26 cellular contexts compared by ENCODE assay signal in the genomic region with DNA sequence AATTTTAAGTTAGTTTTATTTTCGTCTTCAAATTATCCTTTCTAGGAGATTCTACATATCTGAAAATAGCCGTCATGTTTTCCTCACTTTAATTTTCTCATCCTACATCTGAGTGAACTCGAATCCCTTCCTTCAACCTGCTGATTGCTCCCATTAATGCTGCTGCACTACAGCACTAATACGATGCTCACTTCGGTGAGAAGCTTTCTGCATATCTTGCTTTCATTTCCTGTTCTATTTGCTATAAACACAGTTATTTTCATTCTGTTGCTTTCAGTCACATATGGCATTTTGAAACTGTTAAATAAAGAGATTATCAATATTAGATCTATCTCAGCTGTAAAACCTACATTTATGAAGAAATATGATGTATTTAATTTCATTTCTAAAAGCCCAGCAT.
"Had no signal": no experiment of that assay in that cellular context is flagged by ENCODE, and none has a peak within 500 bp of the region (broad histone marks: within the 10 kb centered on the region; RNA-seq: fewer than 3 reads in every experiment).

No MANE protein-coding gene starts in this region.

- DNase-seq: natural killer cell; occipital lobe; ovary; posterior cingulate gyrus; psoas muscle; right cardiac atrium; right lobe of liver; sigmoid colon; small intestine; stimulated activated CD4-positive, alpha-beta T cell treated with anti-CD3 and anti-CD28 coated beads, Interleukin-15, amount 100 ng/mL, for 24 hours; stimulated activated CD4-positive, alpha-beta T cell treated with anti-CD3 and anti-CD28 coated beads, Interleukin-2, amount 100 ng/mL, for 24 hours; stimulated activated CD4-positive, alpha-beta T cell treated with anti-CD3 and anti-CD28 coated beads, Interleukin-2, amount 100 ng/mL, for 48 hours; stimulated activated CD4-positive, alpha-beta T cell treated with anti-CD3 and anti-CD28 coated beads, Interleukin-4, amount 100 ng/mL, for 24 hours; stimulated activated naive B cell treated with anti-CD40 and anti-IgM and Interleukin-4, amounts not matched to agents 10 μg/mL and 1 μg/mL and 100 μg/mL, for 72 hours; stimulated activated naive CD4-positive, alpha-beta T cell treated with Interleukin-2 at 50 U/mL for 16 hours; stomach; thyroid gland; trophoblast cell; upper lobe of left lung had no signal

- H3K36me3 ChIP-seq: neural progenitor cell, ovary, right lobe of liver, sigmoid colon, stomach, thoracic aorta, thyroid gland, tibial nerve, upper lobe of left lung, vagina had no signal

- H3K9me3 ChIP-seq: ovary, psoas muscle, right lobe of liver, sigmoid colon, stomach, thoracic aorta, thyroid gland, tibial nerve, upper lobe of left lung, vagina had no signal

- H3K4me1 ChIP-seq: neural progenitor cell, parathyroid adenoma, psoas muscle, right lobe of liver, sigmoid colon, stomach, thyroid gland, tibial nerve, upper lobe of left lung, vagina had no signal

- H3K9ac ChIP-seq: neural progenitor cell, parathyroid adenoma had no signal

- H3K79me2 ChIP-seq: parathyroid adenoma had no signal

- H3K4me2 ChIP-seq: neural progenitor cell had no signal

- H3K27ac ChIP-seq: neural progenitor cell, ovary, parathyroid adenoma, psoas muscle, right lobe of liver, sigmoid colon, stomach, thoracic aorta, thyroid gland, tibial nerve, upper lobe of left lung, vagina had no signal

- FAIRE-seq: small intestine, urothelium cell line had no signal

- H2AFZ ChIP-seq: neural progenitor cell, parathyroid adenoma had no signal

- ATAC-seq: natural killer cell; psoas muscle; right cardiac atrium; right lobe of liver; stimulated activated effector memory CD8-positive, alpha-beta T cell treated with anti-CD3 and anti-CD28 coated beads, Interleukin-12 subunit alpha, Interleukin-12 subunit beta, amount 100 ng/mL, for 72 hours; stimulated activated naive B cell treated with anti-CD40 and anti-IgM and Interleukin-4, amounts not matched to agents 10 μg/mL and 1 μg/mL and 100 μg/mL, for 72 hours had no signal

- H3K4me3 ChIP-seq: neural progenitor cell, ovary, psoas muscle, right lobe of liver, sigmoid colon, stomach, thoracic aorta, thyroid gland, tibial nerve, upper lobe of left lung, vagina had no signal

- H3K27me3 ChIP-seq: neural progenitor cell, ovary, right lobe of liver, sigmoid colon, stomach, thyroid gland, tibial nerve, upper lobe of left lung, vagina had no signal
